8 cellular contexts compared by ENCODE assay signal in genomic region chr5:176388003-176388340, GRCh38. TPM values are rescaled to one million over a fixed set of nuclear protein-coding genes. Genes with fewer than 3 reads are reported as not detected.
DNase-seq lines count a peak whose midpoint lies in the region; ATAC-seq and TF ChIP-seq lines count a peak whose summit lies in the region.

No MANE protein-coding gene starts in this region.

- no peak for ATAC-seq in body of pancreas
- no peak for ATAC-seq in upper lobe of right lung
- no peak for ATAC-seq in HG03175 (IDR thresholded peaks at IDR 0.05; ENCODE audit: unreplicated experiment)
- ATAC-seq in GM21825 (IDR thresholded peaks at IDR 0.05; ENCODE audit: unreplicated experiment) = no peak
- no peak for ATAC-seq in GM21717 (IDR thresholded peaks at IDR 0.05; ENCODE audit: unreplicated experiment)

- no peaks in the 10 kb centered on the region for H3K27me3 ChIP-seq in body of pancreas
- H3K27me3 ChIP-seq in upper lobe of right lung = no peaks in the 10 kb centered on the region

- WGBS in body of pancreas, 2 donors = 0% methylated on average over 16 of the region's 16 CpGs
- WGBS in lower leg skin, 2 donors = 0 to 1% methylated on average over 16 of the region's 16 CpGs

- DNase-seq in Daoy (ENCODE audit: low read depth) (peak; percentile 41), LoVo (ENCODE audit: low spot score) (peak; percentile 29), body of pancreas (no peak), lower leg skin (ENCODE audit: low spot score in 2 of 2) (no peak), upper lobe of right lung (no peak)

- H3K9me3 ChIP-seq in body of pancreas = no peaks in the 10 kb centered on the region
- no peaks in the 10 kb centered on the region for H3K9me3 ChIP-seq in upper lobe of right lung

- H3K36me3 ChIP-seq in body of pancreas (replicated peaks in 1 of 2; ENCODE audit: insufficient read depth in 1 of 2, low read depth in 2 of 2) = peaks cover 0 to 14% of the 10 kb centered on the region in 2 donors
- H3K36me3 ChIP-seq in upper lobe of right lung = peaks cover 41% of the 10 kb centered on the region

- TF ChIP-seq POLR2A in body of pancreas (IDR thresholded peaks at IDR 0.05) = no peak
- TF ChIP-seq POLR2A in lower leg skin (IDR thresholded peaks at IDR 0.05) = no peak

- H3K4me3 ChIP-seq in body of pancreas (peak overlapping the region; percentile 65 to 67), lower leg skin (ENCODE audit: low read depth, poor library complexity, severe bottlenecking) (peak overlapping the region; percentile 67), upper lobe of right lung (peak overlapping the region; percentile 87)

- TF ChIP-seq CTCF in body of pancreas (IDR thresholded peaks at IDR 0.05) (no peak), lower leg skin (IDR thresholded peaks at IDR 0.05) (no peak), upper lobe of right lung (IDR thresholded peaks at IDR 0.05) (no peak)

- intact Hi-C loops in body of pancreas (cut with DNase I) = no loop called here
- intact Hi-C loops in lower leg skin (cut with DNase I; ENCODE audit: low total_unique reads) = no loop called here
- intact Hi-C loops in upper lobe of right lung (cut with DNase I) = no loop called here

- H3K4me1 ChIP-seq in body of pancreas (peaks cover 29% of the 10 kb centered on the region), upper lobe of right lung (peaks cover 7% of the 10 kb centered on the region)

- H3K27ac ChIP-seq in body of pancreas (peak overlapping the region in 2 of 4 donors; percentile 93 to 96), upper lobe of right lung (peak overlapping the region; percentile 96)

RNA-seq across cellular contexts. Expression of gene NOP16, which starts 0.4 kb away (rescaled TPM):
- total RNA-seq in Daoy (2014; rRNA removed; shearing (Covaris generic)) = 99.3 and 104 TPM in 2 replicates
- 10 to 100 TPM; 19.2 to 32.0 TPM for total RNA-seq in body of pancreas
- total RNA-seq in lower leg skin = 10 to 100 TPM; 11.5 to 22.5 (median 12.1) TPM
- total RNA-seq in upper lobe of right lung = 13.6 TPM

RNA-seq across cellular contexts. Expression of gene HIGD2A, which starts 0.6 kb away (rescaled TPM):
- 54.8 and 80.5 TPM in 2 replicates for total RNA-seq in Daoy (2014; rRNA removed; shearing (Covaris generic))
- total RNA-seq in body of pancreas (10 to 100 TPM; 20.1 to 44.1 TPM), lower leg skin (100 to 1,000 TPM; 110 to 153 (median 130) TPM), upper lobe of right lung (104 TPM)

RNA-seq across cellular contexts. Expression of gene ARL10, which starts 22.7 kb away (rescaled TPM):
- 1.1 and 1.6 TPM in 2 replicates for total RNA-seq in Daoy (2014; rRNA removed; shearing (Covaris generic))
- 1 to 10 TPM; 2.9 to 3.3 TPM for total RNA-seq in body of pancreas
- 10 to 100 TPM in 2 of 4 donors, 1 to 10 TPM in 2; 6.1 to 13.5 (median 8.8) TPM for total RNA-seq in lower leg skin
- total RNA-seq in upper lobe of right lung = 7.9 TPM

RNA-seq across cellular contexts. Expression of gene KIAA1191, which starts 26.4 kb away (rescaled TPM):
- total RNA-seq in Daoy (2014; rRNA removed; shearing (Covaris generic)) = 31.6 and 46.3 TPM in 2 replicates
- total RNA-seq in body of pancreas = 100 to 1,000 TPM in 1 of 2 donors, 10 to 100 TPM in 1; 56.0 to 110 TPM
- 10 to 100 TPM; 58.0 to 89.4 (median 73.4) TPM for total RNA-seq in lower leg skin
- total RNA-seq in upper lobe of right lung = 92.6 TPM

RNA-seq across cellular contexts. Expression of gene CLTB, which starts 28.4 kb away (rescaled TPM):
- total RNA-seq in Daoy (2014; rRNA removed; shearing (Covaris generic)) = 98.5 and 104 TPM in 2 replicates
- 10 to 100 TPM; 39.6 to 57.3 TPM for total RNA-seq in body of pancreas
- 100 to 1,000 TPM; 707 to 959 (median 743) TPM for total RNA-seq in lower leg skin
- total RNA-seq in upper lobe of right lung = 80.9 TPM

Comparison
In these comparisons a context has a peak if more than half of its experiments do, and no peak if none do; other contexts are left out.
1. DNase-seq: peak in Daoy (single experiment) and LoVo (single experiment); none in body of pancreas (0 of 4), lower leg skin (0 of 2) and upper lobe of right lung (single experiment).
2. Peak in every context shown above with its lines, with median percentiles within 50 percentile points of each other: H3K4me3 ChIP-seq.